ENCODE assay signal across 1 cellular context in genomic region chr13:21987793-21988192, GRCh38.
TF ChIP-seq lines count a peak whose summit lies in the region.

No MANE protein-coding gene starts in this region.

TF ChIP-seq in K562, 482 proteins besides CTCF, POLR2A, EP300 and RAD21 (continued from another document and continues in another):
- no peak for TF ChIP-seq E4F1 (CRISPR knock-in tag; IDR thresholded peaks at IDR 0.05; ENCODE audit: borderline replicate concordance)
- TF ChIP-seq THRA (IDR thresholded peaks at IDR 0.05) = no peak
- TF ChIP-seq PHF21A (IDR thresholded peaks at IDR 0.05; ENCODE audit: borderline replicate concordance, low read depth) = no peak
- no peak for TF ChIP-seq NUFIP1 (IDR thresholded peaks at IDR 0.05; ENCODE audit: partially characterized antibody)
- TF ChIP-seq NFIC (IDR thresholded peaks at IDR 0.05) = peak; percentile 39
- no peak for TF ChIP-seq ZNF232 (CRISPR knock-in tag; IDR thresholded peaks at IDR 0.05)
- TF ChIP-seq NR3C1 (CRISPR knock-in tag; IDR thresholded peaks at IDR 0.05) = no peak
- no peak for TF ChIP-seq ASH1L (IDR thresholded peaks at IDR 0.05; ENCODE audit: borderline replicate concordance, low read depth, partially characterized antibody)
- TF ChIP-seq MAZ (CRISPR knock-in tag; conservative IDR thresholded peaks at IDR 0.05 in 1 of 2, IDR thresholded peaks at IDR 0.05 in 1 of 2) = no peak
- peak; percentile 75 for TF ChIP-seq DPF2 (IDR thresholded peaks at IDR 0.05)
- TF ChIP-seq DIDO1 (tag; IDR thresholded peaks at IDR 0.05; ENCODE audit: low read depth) = no peak
- TF ChIP-seq SREBF1 (IDR thresholded peaks at IDR 0.05; ENCODE audit: borderline replicate concordance, low read depth, low read length) = no peak
- peak; percentile 53 for TF ChIP-seq STAT5A (IDR thresholded peaks at IDR 0.05; ENCODE audit: borderline replicate concordance, low read length)
- TF ChIP-seq ESRRA (IDR thresholded peaks at IDR 0.05; ENCODE audit: borderline replicate concordance, low read depth) = peak; percentile 82; the same call in 1 of the 2 replicates
- TF ChIP-seq ELF1 (tag; IDR thresholded peaks at IDR 0.05) = no peak
- TF ChIP-seq CCNT2 (IDR thresholded peaks at IDR 0.05; ENCODE audit: borderline replicate concordance, extremely low read depth, insufficient read length, low read depth, low read length) = peak; percentile 90
- TF ChIP-seq GABPB1 (CRISPR knock-in tag; IDR thresholded peaks at IDR 0.05) = no peak
- TF ChIP-seq ZNF449 (CRISPR knock-in tag; IDR thresholded peaks at IDR 0.05) = no peak
- no peak for TF ChIP-seq IFI16 (CRISPR knock-in tag; IDR thresholded peaks at IDR 0.05)
- no peak for TF ChIP-seq CXXC5 (CRISPR knock-in tag; IDR thresholded peaks at IDR 0.05)
- no peak for TF ChIP-seq ARID3B (CRISPR knock-in tag; IDR thresholded peaks at IDR 0.05; ENCODE audit: borderline replicate concordance)
- TF ChIP-seq TAL1 (IDR thresholded peaks at IDR 0.05) = peak; percentile 88
- no peak for TF ChIP-seq MITF (IDR thresholded peaks at IDR 0.05)
- TF ChIP-seq TFAM (CRISPR knock-in tag; conservative IDR thresholded peaks at IDR 0.05) = no peak
- no peak for TF ChIP-seq ELF2 (CRISPR knock-in tag; IDR thresholded peaks at IDR 0.05)
- TF ChIP-seq ZBTB34 (CRISPR knock-in tag; IDR thresholded peaks at IDR 0.05) = no peak
- TF ChIP-seq HDAC8 (tag; IDR thresholded peaks at IDR 0.05) = no peak
- TF ChIP-seq SMARCB1 (IDR thresholded peaks at IDR 0.05; ENCODE audit: insufficient read length, low read depth) = no peak
- TF ChIP-seq GTF2A2 (tag; IDR thresholded peaks at IDR 0.05) = no peak
- no peak for TF ChIP-seq PTTG1 (tag; IDR thresholded peaks at IDR 0.05; ENCODE audit: low read depth)
- TF ChIP-seq CLOCK (CRISPR knock-in tag; IDR thresholded peaks at IDR 0.05; ENCODE audit: borderline replicate concordance) = no peak
- no peak for TF ChIP-seq ZNF212 (CRISPR knock-in tag; IDR thresholded peaks at IDR 0.05)
- no peak for TF ChIP-seq MTA1 (IDR thresholded peaks at IDR 0.05; ENCODE audit: borderline replicate concordance)
- TF ChIP-seq TRIM28 (IDR thresholded peaks at IDR 0.05) = no peak
- no peak for TF ChIP-seq ZNF655 (CRISPR knock-in tag; IDR thresholded peaks at IDR 0.05)
- no peak for TF ChIP-seq ZNF280B (CRISPR knock-in tag; IDR thresholded peaks at IDR 0.05)
- no peak for TF ChIP-seq RBM25 (IDR thresholded peaks at IDR 0.05; ENCODE audit: low read depth, low read length, severe bottlenecking)
- peak in 1 of 2 experiments; percentile 49; a peak in 1 of 4 replicates for TF ChIP-seq MNT (conservative IDR thresholded peaks at IDR 0.05)
- TF ChIP-seq MECOM (CRISPR knock-in tag; IDR thresholded peaks at IDR 0.05) = no peak
- TF ChIP-seq CBX1 (IDR thresholded peaks at IDR 0.05; ENCODE audit: low read depth) = no peak
- no peak for TF ChIP-seq CHCHD3 (CRISPR knock-in tag; IDR thresholded peaks at IDR 0.05)
- TF ChIP-seq CHD4 (IDR thresholded peaks at IDR 0.05; ENCODE audit: insufficient read depth, insufficient replicate concordance, low read depth, low read length, poor library complexity, severe bottlenecking) = no peak
- no peak for TF ChIP-seq STAG1 (CRISPR knock-in tag; IDR thresholded peaks at IDR 0.05; ENCODE audit: borderline replicate concordance)
- no peak for TF ChIP-seq ZC3H8 (IDR thresholded peaks at IDR 0.05)
- TF ChIP-seq CBX8 (IDR thresholded peaks at IDR 0.05; ENCODE audit: borderline replicate concordance, extremely low read depth, low read depth, low read length, poor library complexity, severe bottlenecking) = no peak
- no peak for TF ChIP-seq NR2C1 (IDR thresholded peaks at IDR 0.05)
- TF ChIP-seq NR2C1 (tag; IDR thresholded peaks at IDR 0.05) = no peak
- TF ChIP-seq NR0B1 (IDR thresholded peaks at IDR 0.05; ENCODE audit: partially characterized antibody) = no peak
- TF ChIP-seq POLR3G (IDR thresholded peaks at IDR 0.05; ENCODE audit: extremely low read depth, insufficient read length, insufficient replicate concordance) = no peak
